In the genomic region with DNA sequence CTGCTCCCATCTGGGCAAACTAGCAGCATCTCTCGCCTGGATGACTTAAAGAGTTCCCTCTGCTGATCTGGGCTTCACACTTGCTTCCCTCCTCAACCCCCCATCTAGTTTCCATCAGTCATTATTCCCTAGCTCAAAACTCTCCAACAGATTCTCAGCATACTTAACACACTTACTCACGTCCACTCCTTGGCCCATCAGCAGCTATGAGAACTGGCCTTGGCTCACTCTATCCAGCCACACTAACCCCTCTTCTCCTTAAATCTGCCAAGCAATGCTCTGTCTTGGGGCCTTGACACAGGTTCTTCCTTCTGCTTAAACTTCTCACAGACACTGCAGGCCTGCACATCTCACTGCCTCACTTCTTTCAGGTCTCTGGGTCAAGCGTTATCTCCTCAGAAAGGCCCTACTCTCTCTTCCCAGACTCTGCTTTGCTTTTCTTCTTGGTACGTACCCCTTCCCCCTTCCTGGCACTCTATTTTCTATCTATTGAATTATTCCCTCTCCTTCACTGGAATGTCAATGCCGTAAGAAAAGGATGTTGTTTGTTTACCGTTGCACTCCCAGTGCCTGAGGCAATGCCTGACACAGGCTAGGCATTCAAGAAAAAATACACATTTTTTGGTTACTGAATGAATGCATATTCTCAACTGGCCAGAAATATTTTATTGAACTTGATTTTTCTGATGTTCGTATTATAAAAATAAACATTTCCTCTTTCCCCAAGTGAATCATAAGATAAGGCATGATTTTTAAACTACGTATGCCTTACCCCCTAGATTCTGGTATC, we compare ENCODE assay signal across 1 cellular context.
TF ChIP-seq lines count a peak whose summit lies in the region.

No MANE protein-coding gene starts in this region.

TF ChIP-seq in HCT116, 20 proteins besides CTCF, POLR2A, EP300 and RAD21:
- TF ChIP-seq CBX3 (IDR thresholded peaks at IDR 0.05; ENCODE audit: low read depth): no peak
- TF ChIP-seq SP1 (IDR thresholded peaks at IDR 0.05; ENCODE audit: low read depth): no peak
- no peak for TF ChIP-seq ATF3 (IDR thresholded peaks at IDR 0.05)
- TF ChIP-seq EGR1 (IDR thresholded peaks at IDR 0.05; ENCODE audit: low read depth): no peak
- TF ChIP-seq SIN3A (IDR thresholded peaks at IDR 0.05; ENCODE audit: low read depth): no peak
- TF ChIP-seq ZFX (IDR thresholded peaks at IDR 0.05): no peak
- no peak for TF ChIP-seq EZH2 (IDR thresholded peaks at IDR 0.05)
- TF ChIP-seq, protein P1, sequence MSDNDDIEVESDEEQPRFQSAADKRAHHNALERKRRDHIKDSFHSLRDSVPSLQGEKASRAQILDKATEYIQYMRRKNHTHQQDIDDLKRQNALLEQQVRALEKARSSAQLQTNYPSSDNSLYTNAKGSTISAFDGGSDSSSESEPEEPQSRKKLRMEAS (IDR thresholded peaks at IDR 0.05): no peak
- no peak for TF ChIP-seq TCF7L2 (IDR thresholded peaks at IDR 0.05; ENCODE audit: borderline replicate concordance, extremely low read depth, insufficient read depth, insufficient read length)
- TF ChIP-seq ZNF274 (IDR thresholded peaks at IDR 0.05; ENCODE audit: low read depth, low read length): no peak
